ENCODE assay signal across 11 cellular contexts in genomic region chrX:10725071-10725470, GRCh38.
DNase-seq lines count a peak whose midpoint lies in the region; ATAC-seq and TF ChIP-seq lines count a peak whose summit lies in the region.
"Had no signal": no experiment of that assay in that cellular context is flagged by ENCODE, and none has a peak within 500 bp of the region (broad histone marks: within the 10 kb centered on the region; RNA-seq: fewer than 3 reads in every experiment).

No MANE protein-coding gene starts in this region.

- DNase-seq in NCI-H2107 treated with DMSO at 0.1 percent for 48 hours (lab: John Stamatoyannopoulos, UW; ENCODE audit: unreplicated experiment): peak; percentile 22
- no peak for DNase-seq in NCI-H2107 (lab: John Stamatoyannopoulos, UW)
- DNase-seq in WTC11 (ENCODE audit: low spot score): no peak
- no peak for DNase-seq in sciatic nerve (ENCODE audit: low spot score)
- no peak for DNase-seq in activated CD4-positive, alpha-beta T cell treated with anti-CD3 and anti-CD28 coated beads, Interleukin-2, amount 10 ng/mL, durations not matched to agents 24 days and 14 days
- no peak for DNase-seq in ACHN
- DNase-seq: activated CD8-positive, alpha-beta memory T cell treated with anti-CD3 and anti-CD28 coated beads, Interleukin-2, amount 10 ng/mL, durations not matched to agents 7 days and 5 days; KG1; upper lobe of right lung had no signal

- intact Hi-C loops in sciatic nerve (cut with DNase I): loop anchor here (10.0 kb wide), 1 partner anchor 540 kb away; no protein-coding TSS in a partner anchor
- intact Hi-C loops in activated CD4-positive, alpha-beta T cell treated with anti-CD3 and anti-CD28 coated beads, Interleukin-2, amount 10 ng/mL, durations not matched to agents 24 days and 14 days (cut with micrococcal nuclease): no loop called here

- H3K27me3 Mint-ChIP-seq in WTC11 (ENCODE audit: low read depth): no peaks in the 10 kb centered on the region
- no peaks in the 10 kb centered on the region for H3K27me3 Mint-ChIP-seq in nephron (ENCODE audit: low read depth)
- no peaks in the 10 kb centered on the region for H3K27me3 Mint-ChIP-seq in activated CD4-positive, alpha-beta T cell treated with anti-CD3 and anti-CD28 coated beads, Interleukin-2, amount 10 ng/mL, durations not matched to agents 24 days and 14 days
- H3K27me3 Mint-ChIP-seq: activated CD8-positive, alpha-beta memory T cell treated with anti-CD3 and anti-CD28 coated beads, Interleukin-2, amount 10 ng/mL, durations not matched to agents 7 days and 5 days had no signal

- in situ Hi-C loops in ACHN (cut with HindIII; ENCODE audit: low pct_ligation_motif_present, low pct_unique_long_range_greater_than_20kb, low sequenced_read_pairs): no loop called here

- peaks cover 29% of the 10 kb centered on the region for H3K4me1 Mint-ChIP-seq in WTC11
- H3K4me1 Mint-ChIP-seq in nephron: peaks cover 25% of the 10 kb centered on the region
- H3K4me1 Mint-ChIP-seq in activated CD4-positive, alpha-beta T cell treated with anti-CD3 and anti-CD28 coated beads, Interleukin-2, amount 10 ng/mL, durations not matched to agents 24 days and 14 days: no peaks in the 10 kb centered on the region
- H3K4me1 Mint-ChIP-seq: activated CD8-positive, alpha-beta memory T cell treated with anti-CD3 and anti-CD28 coated beads, Interleukin-2, amount 10 ng/mL, durations not matched to agents 7 days and 5 days had no signal

- H3K9me3 Mint-ChIP-seq in WTC11 (no peaks in the 10 kb centered on the region), nephron (no peaks in the 10 kb centered on the region)
- no peaks in the 10 kb centered on the region for H3K9me3 Mint-ChIP-seq in activated CD4-positive, alpha-beta T cell treated with anti-CD3 and anti-CD28 coated beads, Interleukin-2, amount 10 ng/mL, durations not matched to agents 24 days and 14 days

- POLR2A ChIA-PET in WTC11 (lab: Charles Lee): no interaction called here

- CTCF ChIA-PET in WTC11 (lab: Charles Lee): interaction anchor here (0.8 to 2.4 kb wide), 11 partner anchors 15 to 536 kb away, joined by 3 to 28 read pairs (median 4); partner anchors contain the start of gene MID1

- H3K36me3 Mint-ChIP-seq in WTC11: no peaks in the 10 kb centered on the region
- no peaks in the 10 kb centered on the region for H3K36me3 Mint-ChIP-seq in nephron (ENCODE audit: low read depth)
- H3K36me3 Mint-ChIP-seq in activated CD4-positive, alpha-beta T cell treated with anti-CD3 and anti-CD28 coated beads, Interleukin-2, amount 10 ng/mL, durations not matched to agents 24 days and 14 days (ENCODE audit: low read depth): no peaks in the 10 kb centered on the region
- H3K36me3 Mint-ChIP-seq: activated CD8-positive, alpha-beta memory T cell treated with anti-CD3 and anti-CD28 coated beads, Interleukin-2, amount 10 ng/mL, durations not matched to agents 7 days and 5 days had no signal

- ATAC-seq in HG03354 (IDR thresholded peaks at IDR 0.05; ENCODE audit: poor library complexity, severe bottlenecking, unreplicated experiment) (peak; percentile 53), WTC11 (peak; percentile 53; the same call in 1 of the 2 replicates), sciatic nerve (no peak)
- ATAC-seq: activated CD8-positive, alpha-beta memory T cell treated with anti-CD3 and anti-CD28 coated beads, Interleukin-2, amount 10 ng/mL, durations not matched to agents 7 days and 5 days; upper lobe of right lung had no signal

- H3K27ac Mint-ChIP-seq in WTC11 (no peak overlapping the region), nephron (no peak overlapping the region)
- no peak overlapping the region for H3K27ac Mint-ChIP-seq in activated CD4-positive, alpha-beta T cell treated with anti-CD3 and anti-CD28 coated beads, Interleukin-2, amount 10 ng/mL, durations not matched to agents 24 days and 14 days
- H3K27ac Mint-ChIP-seq: activated CD8-positive, alpha-beta memory T cell treated with anti-CD3 and anti-CD28 coated beads, Interleukin-2, amount 10 ng/mL, durations not matched to agents 7 days and 5 days had no signal

- no peak overlapping the region for H3K4me3 Mint-ChIP-seq in WTC11
- H3K4me3 Mint-ChIP-seq in nephron: no peak overlapping the region
- no peak overlapping the region for H3K4me3 Mint-ChIP-seq in activated CD4-positive, alpha-beta T cell treated with anti-CD3 and anti-CD28 coated beads, Interleukin-2, amount 10 ng/mL, durations not matched to agents 24 days and 14 days
- H3K4me3 Mint-ChIP-seq: activated CD8-positive, alpha-beta memory T cell treated with anti-CD3 and anti-CD28 coated beads, Interleukin-2, amount 10 ng/mL, durations not matched to agents 7 days and 5 days had no signal

- TF ChIP-seq CTCF in WTC11 (IDR thresholded peaks at IDR 0.05) (peak; percentile 21; the same call in 1 of the 2 replicates), nephron (IDR thresholded peaks at IDR 0.05; ENCODE audit: unreplicated experiment in 3 of 3) (peak; percentile 18 to 48 (median 29))

TF ChIP-seq in WTC11, 78 proteins besides CTCF, POLR2A, EP300 and RAD21:
- TF ChIP-seq GRHL2 (CRISPR knock-in tag; IDR thresholded peaks at IDR 0.05; ENCODE audit: insufficient replicate concordance, severe bottlenecking) (no peak), ESRRA (CRISPR knock-in tag; IDR thresholded peaks at IDR 0.05; ENCODE audit: borderline replicate concordance) (no peak), CREM (CRISPR knock-in tag; IDR thresholded peaks at IDR 0.05) (no peak), FOXK1 (CRISPR knock-in tag; IDR thresholded peaks at IDR 0.05) (no peak)
